Comparison of ENCODE assay signal across 19 cellular contexts in genomic region chr1:86712088-86712860, GRCh38. TPM values are rescaled to one million over a fixed set of nuclear protein-coding genes. Genes with fewer than 3 reads are reported as not detected.
A peak's percentile ranks its signal among the peaks of the same experiment; 100 is the strongest.
DNase-seq lines count a peak whose midpoint lies in the region; ATAC-seq, FAIRE-seq and TF ChIP-seq lines count a peak whose summit lies in the region.
"Had no signal": no experiment of that assay in that cellular context is flagged by ENCODE, and none has a peak within 500 bp of the region (broad histone marks: within the 10 kb centered on the region; RNA-seq: fewer than 3 reads in every experiment).

No MANE protein-coding gene starts in this region.

- H3K27me3 Mint-ChIP-seq in osteocyte (ENCODE audit: unreplicated experiment), result no peaks in the 10 kb centered on the region

- TF ChIP-seq CTCF in K562 (IDR thresholded peaks at IDR 0.05 in 2 of 3, conservative IDR thresholded peaks at IDR 0.05 in 1 of 3; ENCODE audit: insufficient read depth in 2 of 3, low read depth in 1 of 3, low read length in 3 of 3) (no peak), osteocyte (IDR thresholded peaks at IDR 0.05) (no peak)

- peak; percentile 2 for DNase-seq in EH (ENCODE audit: low read depth)
- DNase-seq in GM19239 (ENCODE audit: insufficient read length, low spot score), result no peak
- no peak for DNase-seq in K562 (ENCODE audit: extremely low read depth in 1 of 4, low spot score in 3 of 4)
- DNase-seq in osteocyte (ENCODE audit: extremely low spot score, unreplicated experiment), result no peak
- DNase-seq in OCI-M1 (lab: John Stamatoyannopoulos, UW), result no peak
- no peak for DNase-seq in germinal center (ENCODE audit: low spot score)
- no peak for DNase-seq in stimulated activated CD4-positive, alpha-beta T cell treated with anti-CD3 and anti-CD28 coated beads, Interleukin-4, amount 100 ng/mL, for 4 hours
- DNase-seq: DMS 273 treated with DMSO at 0.1 percent for 48 hours, HFFc6, Karpas-422, MM.1S, NCI-H1105 treated with DMSO at 0.1 percent for 48 hours, NCI-H1694 treated with DMSO at 0.1 percent for 48 hours, NCI-H2107, NCI-H226, NCI-H524 treated with DMSO at 0.1 percent for 48 hours had no signal

- CTCF ChIA-PET in K562 (lab: Yijun Ruan, JAX; ENCODE audit: low intra/inter-chr PET ratio), result interaction anchor here (0.6 kb wide), 1 partner anchor 13 kb away, joined by 4 read pairs; no protein-coding TSS in a partner anchor

- 52% methylated on average over 2 of the region's 2 CpGs for WGBS in K562 (ENCODE audit: insufficient coverage, low coverage, missing lambda C conversion rate)

- TF ChIP-seq RAD21 in K562 (CRISPR knock-in tag; conservative IDR thresholded peaks at IDR 0.05 in 1 of 2, IDR thresholded peaks at IDR 0.05 in 1 of 2), result no peak

- TF ChIP-seq EP300 in K562 (IDR thresholded peaks at IDR 0.05; ENCODE audit: low read length), result no peak

- no peaks in the 10 kb centered on the region for H3K9me3 ChIP-seq in K562 (replicated peaks; ENCODE audit: control insufficient read depth, insufficient read depth, low read depth, low read length)

- no peaks in the 10 kb centered on the region; the same call in 1 of the 2 replicates for H4K20me1 ChIP-seq in K562 (replicated peaks; ENCODE audit: control insufficient read depth, insufficient read depth, low read length)

- POLR2A ChIA-PET in K562 (lab: Yijun Ruan, JAX), result interaction anchor here (0.7 kb wide), 1 partner anchor 9 kb away, joined by 4 read pairs; no protein-coding TSS in a partner anchor

- peaks cover 7% of the 10 kb centered on the region for H3K36me3 Mint-ChIP-seq in osteocyte (ENCODE audit: unreplicated experiment)

- H3K27ac Mint-ChIP-seq in osteocyte (ENCODE audit: unreplicated experiment), result peak overlapping the region; percentile 38
- H3K27ac Mint-ChIP-seq: HFFc6 had no signal

- ATAC-seq in K562, result no peak
- no peak for ATAC-seq in GM18505 (IDR thresholded peaks at IDR 0.05; ENCODE audit: unreplicated experiment)
- ATAC-seq: Panc1 had no signal

- FAIRE-seq in GM19239 (lab: Jason Lieb, UNC), result peak; percentile 39
- FAIRE-seq in K562 (lab: Jason Lieb, UNC), result no peak

- H3K36me3 ChIP-seq in K562 (ENCODE audit: control insufficient read depth, insufficient read depth, low read length), result peaks cover 22% of the 10 kb centered on the region

- H3K9me3 Mint-ChIP-seq in osteocyte (ENCODE audit: unreplicated experiment), result no peaks in the 10 kb centered on the region
- H3K9me3 Mint-ChIP-seq: HFFc6 had no signal

- in situ Hi-C loops in K562 (cut with MboI), result no loop called here

- no peak overlapping the region for H3K4me3 Mint-ChIP-seq in osteocyte (ENCODE audit: unreplicated experiment)
- H3K4me3 Mint-ChIP-seq: HFFc6 had no signal

- H3K79me2 ChIP-seq in K562 (ENCODE audit: control insufficient read depth, insufficient read depth, low read length), result peaks cover 74% of the 10 kb centered on the region

- BruUV-seq in K562 (replicated peaks; lab: Mats Ljungman, UMichigan), result no TSS peak

- H3K27ac ChIP-seq in K562 (ENCODE audit: extremely low read depth, low read depth, low read length), result no peak overlapping the region
- H3K27ac ChIP-seq: C4-2B had no signal

- H3K9ac ChIP-seq in K562 (ENCODE audit: insufficient read depth in 1 of 2, low read depth in 2 of 2, low read length in 2 of 2), result no peak overlapping the region

- intact Hi-C loops in K562 (cut with micrococcal nuclease), result no loop called here

- no peak overlapping the region for H3K4me3 ChIP-seq in K562

- no peak overlapping the region for H2AFZ ChIP-seq in K562 (ENCODE audit: low read depth, low read length)

- peaks cover 0 to 3% of the 10 kb centered on the region in 2 experiments; a peak in 1 of 5 replicates for H3K4me1 ChIP-seq in K562 (replicated peaks in 1 of 2; ENCODE audit: control insufficient read depth in 2 of 2, insufficient read depth in 2 of 2, low read length in 2 of 2)

- H3K27me3 ChIP-seq in K562 (ENCODE audit: control insufficient read depth in 2 of 2, insufficient read depth in 2 of 2, low read length in 2 of 2), result no peaks in the 10 kb centered on the region

- H3K4me1 Mint-ChIP-seq in osteocyte (ENCODE audit: unreplicated experiment), result peaks cover 32% of the 10 kb centered on the region

- no peak overlapping the region for H3K4me2 ChIP-seq in K562 (ENCODE audit: insufficient read depth, low read length)

- TF ChIP-seq POLR2A in K562 (conservative IDR thresholded peaks at IDR 0.05) (no peak), GM18505 (IDR thresholded peaks at IDR 0.05; ENCODE audit: borderline replicate concordance, extremely low read depth, insufficient read depth, insufficient read length) (no peak)

- H3K9me1 ChIP-seq in K562 (ENCODE audit: control insufficient read depth, insufficient read depth, low read length), result no peaks in the 10 kb centered on the region

TF ChIP-seq in K562, 482 proteins besides CTCF, POLR2A, EP300 and RAD21:
- TF ChIP-seq TFE3 (CRISPR knock-in tag; IDR thresholded peaks at IDR 0.05) (peak; percentile 80), STAG1 (CRISPR knock-in tag; IDR thresholded peaks at IDR 0.05; ENCODE audit: borderline replicate concordance) (no peak)

RNA-seq across cellular contexts. Expression of gene SH3GLB1, which starts 7.9 kb away (rescaled TPM):
- total RNA-seq in K562 (2011; cell fraction: chromatin; rRNA removed; ENCODE audit: low replicate concordance), result 5.0 and 18.7 TPM in 2 replicates
- total RNA-seq in K562 (2011; cell fraction: nucleolus; rRNA removed), result 2.3 and 3.3 TPM in 2 replicates
- total RNA-seq in K562 (2011; cell fraction: nucleoplasm; rRNA removed), result 10.5 and 19.9 TPM in 2 replicates
- 8.6 and 11.9 TPM in 2 replicates for total RNA-seq in K562 (2014; rRNA removed)
- total RNA-seq in K562 (2014; rRNA removed; fragmentation: Illumina TruSeq; extraction: Trizol), result 27.3 and 35.5 TPM in 2 replicates
- 24.2 TPM in 2 replicates for total RNA-seq in K562 (2015; rRNA removed; fragmentation: Illumina TruSeq; extraction: Trizol)
- total RNA-seq in K562 (2021), result 33.9 and 34.2 TPM in 2 replicates
- polyA plus RNA-seq in K562 (2011; rRNA removed), result 22.2 and 26.7 TPM in 2 replicates
- 11.7 and 12.1 TPM in 2 replicates for polyA plus RNA-seq in K562 (2011; cell fraction: cytosol; rRNA removed)
- polyA plus RNA-seq in K562 (2011; cell fraction: nucleus; rRNA removed), result 6.5 and 9.5 TPM in 2 replicates
- polyA plus RNA-seq in K562 (2012), result 26.7 and 31.8 TPM in 2 replicates
- 33.9 and 36.3 TPM in 2 replicates for polyA plus RNA-seq in K562 (2014; fragmentation: Illumina TruSeq; extraction: Trizol)
- 10 to 100 TPM; 10.2 to 10.4 TPM for polyA plus RNA-seq in K562 (2014; fragmentation: Nextera tagmentation; extraction: Ambion mirVana)
- 14.5 and 18.8 TPM in 2 replicates for polyA plus RNA-seq in K562 (2014; rRNA removed)
- polyA minus RNA-seq in K562 (2011; rRNA and poly(A)+ RNA removed), result 21.0 and 23.4 TPM in 2 replicates
- 13.8 and 16.2 TPM in 2 replicates for polyA minus RNA-seq in K562 (2011; cell fraction: cytosol; rRNA and poly(A)+ RNA removed)
- 7.4 and 11.1 TPM in 2 replicates for polyA minus RNA-seq in K562 (2011; cell fraction: nucleus; rRNA and poly(A)+ RNA removed)
- total RNA-seq in osteocyte, result 80.5 and 81.8 TPM in 2 replicates
